In genomic region chr2:26178746-26179436, GRCh38 we compare ENCODE assay signal across 8 cellular contexts. TPM values are rescaled to one million over a fixed set of nuclear protein-coding genes. Genes with fewer than 3 reads are reported as not detected.
DNase-seq lines count a peak whose midpoint lies in the region; ATAC-seq and TF ChIP-seq lines count a peak whose summit lies in the region.

No MANE protein-coding gene starts in this region.

- no peak overlapping the region for H3K27ac Mint-ChIP-seq in activated CD8-positive, alpha-beta memory T cell treated with anti-CD3 and anti-CD28 coated beads, Interleukin-2, amount 10 ng/mL, durations not matched to agents 7 days and 5 days
- H3K27ac Mint-ChIP-seq in nephron progenitor cell, result peak overlapping the region; percentile 54

- peak; percentile 75 for ATAC-seq in activated CD8-positive, alpha-beta memory T cell treated with anti-CD3 and anti-CD28 coated beads, Interleukin-2, amount 10 ng/mL, durations not matched to agents 7 days and 5 days
- no peak for ATAC-seq in GM18498 (IDR thresholded peaks at IDR 0.05; ENCODE audit: unreplicated experiment)

- TF ChIP-seq CTCF in fibroblast of pulmonary artery (IDR thresholded peaks at IDR 0.05; ENCODE audit: low read length, missing control alignments), result no peak
- no peak for TF ChIP-seq CTCF in nephron progenitor cell (IDR thresholded peaks at IDR 0.05)

- H3K4me3 Mint-ChIP-seq in activated CD8-positive, alpha-beta memory T cell treated with anti-CD3 and anti-CD28 coated beads, Interleukin-2, amount 10 ng/mL, durations not matched to agents 7 days and 5 days, result peak overlapping the region; percentile 67
- H3K4me3 Mint-ChIP-seq in nephron progenitor cell, result peak overlapping the region; percentile 66

- H3K36me3 Mint-ChIP-seq in activated CD8-positive, alpha-beta memory T cell treated with anti-CD3 and anti-CD28 coated beads, Interleukin-2, amount 10 ng/mL, durations not matched to agents 7 days and 5 days, result no peaks in the 10 kb centered on the region
- H3K36me3 Mint-ChIP-seq in nephron progenitor cell (ENCODE audit: low read depth), result peaks cover 29% of the 10 kb centered on the region

- no peaks in the 10 kb centered on the region for H3K9me3 Mint-ChIP-seq in activated CD8-positive, alpha-beta memory T cell treated with anti-CD3 and anti-CD28 coated beads, Interleukin-2, amount 10 ng/mL, durations not matched to agents 7 days and 5 days (ENCODE audit: low read depth)
- H3K9me3 Mint-ChIP-seq in nephron progenitor cell, result no peaks in the 10 kb centered on the region

- CTCF ChIA-PET in activated CD8-positive, alpha-beta memory T cell treated with anti-CD3 and anti-CD28 coated beads, Interleukin-2, amount 10 ng/mL, durations not matched to agents 7 days and 5 days (lab: Charles Lee), result interaction anchor here (0.9 kb wide), 1 partner anchor 58 kb away, joined by 3 read pairs; no protein-coding TSS in a partner anchor

- H3K4me1 Mint-ChIP-seq in activated CD8-positive, alpha-beta memory T cell treated with anti-CD3 and anti-CD28 coated beads, Interleukin-2, amount 10 ng/mL, durations not matched to agents 7 days and 5 days, result peaks cover 11% of the 10 kb centered on the region
- peaks cover 56% of the 10 kb centered on the region for H3K4me1 Mint-ChIP-seq in nephron progenitor cell

- peak overlapping the region; percentile 49 for H3K4me3 ChIP-seq in fibroblast of pulmonary artery (replicated peaks; ENCODE audit: low read depth, low read length)

- H3K27me3 Mint-ChIP-seq in activated CD8-positive, alpha-beta memory T cell treated with anti-CD3 and anti-CD28 coated beads, Interleukin-2, amount 10 ng/mL, durations not matched to agents 7 days and 5 days, result peaks cover 37% of the 10 kb centered on the region
- H3K27me3 Mint-ChIP-seq in nephron progenitor cell (ENCODE audit: low read depth, poor library complexity), result peaks cover 39% of the 10 kb centered on the region

- DNase-seq in activated CD8-positive, alpha-beta memory T cell treated with anti-CD3 and anti-CD28 coated beads, Interleukin-2, amount 10 ng/mL, durations not matched to agents 7 days and 5 days, result no peak
- no peak for DNase-seq in activated CD8-positive, alpha-beta memory T cell treated with anti-CD3 and anti-CD28 coated beads, Interleukin-2, amount 50 U/mL, for 4 hours
- peak; percentile 22 for DNase-seq in SKM-1 (lab: John Stamatoyannopoulos, UW; ENCODE audit: unreplicated experiment)
- no peak for DNase-seq in fibroblast of pulmonary artery (ENCODE audit: low read depth)
- peak; percentile 69 for DNase-seq in nephron progenitor cell
- no peak for DNase-seq in stimulated activated naive CD4-positive, alpha-beta T cell treated with Interleukin-2 at 50 U/mL for 16 hours (lab: John Stamatoyannopoulos, UW)
- DNase-seq in activated CD4-positive, alpha-beta T cell treated with anti-CD3 and anti-CD28 coated beads, Interleukin-2, amount 50 U/mL, for 48 hours, result no peak

RNA-seq across cellular contexts. Expression of gene GAREM2, which starts 6.0 kb away (rescaled TPM):
- 1 to 10 TPM; 2.5 to 4.5 TPM for total RNA-seq in activated CD8-positive, alpha-beta memory T cell treated with anti-CD3 and anti-CD28 coated beads, Interleukin-2, amount 10 ng/mL, durations not matched to agents 7 days and 5 days

Comparison
In these comparisons a context has a peak if more than half of its experiments do, and no peak if none do; other contexts are left out.
1. DNase-seq: peak in SKM-1 (single experiment) and nephron progenitor cell (single experiment); none in activated CD8-positive, alpha-beta memory T cell treated with anti-CD3 and anti-CD28 coated beads, Interleukin-2, amount 10 ng/mL, durations not matched to agents 7 days and 5 days (single experiment), activated CD8-positive, alpha-beta memory T cell treated with anti-CD3 and anti-CD28 coated beads, Interleukin-2, amount 50 U/mL, for 4 hours (single experiment), fibroblast of pulmonary artery (single experiment), stimulated activated naive CD4-positive, alpha-beta T cell treated with Interleukin-2 at 50 U/mL for 16 hours (single experiment) and activated CD4-positive, alpha-beta T cell treated with anti-CD3 and anti-CD28 coated beads, Interleukin-2, amount 50 U/mL, for 48 hours (0 of 2).